ENCODE assay signal across 8 cellular contexts in the genomic region with DNA sequence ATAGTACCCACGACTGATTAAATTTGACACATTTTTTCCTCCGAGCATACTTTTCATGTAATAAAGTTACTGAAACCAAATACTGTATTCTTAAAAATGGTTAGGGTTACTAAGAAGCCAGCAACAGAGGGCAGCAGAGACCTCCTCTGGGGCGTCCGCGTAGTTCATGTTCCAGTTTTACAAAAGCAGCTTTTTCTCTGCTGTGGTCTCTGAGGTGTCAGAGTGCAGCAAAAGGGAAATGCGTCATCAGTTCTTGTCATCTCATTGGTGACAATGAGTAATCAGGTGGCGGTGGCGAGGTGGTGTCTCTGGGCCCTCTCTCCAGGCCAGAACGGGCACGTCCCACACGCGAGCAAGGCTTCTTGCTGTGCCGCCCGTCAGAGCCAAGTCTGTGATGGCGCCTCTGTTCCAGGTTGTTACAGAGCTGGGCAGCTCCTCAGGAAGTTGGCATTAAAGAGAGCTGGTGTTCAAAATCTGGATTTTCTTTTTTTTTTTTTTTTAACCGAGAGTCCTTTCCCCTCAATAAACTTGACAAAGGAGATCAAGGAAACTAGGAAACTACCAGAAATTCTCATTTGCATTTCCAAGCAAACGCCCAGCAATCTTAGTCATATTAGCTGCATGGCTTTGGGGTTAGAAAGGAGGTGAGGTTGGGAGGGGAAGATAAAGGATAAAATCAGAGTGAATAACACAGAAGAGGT.
A peak's percentile ranks its signal among the peaks of the same experiment; 100 is the strongest.
DNase-seq lines count a peak whose midpoint lies in the region; ATAC-seq and TF ChIP-seq lines count a peak whose summit lies in the region.

No MANE protein-coding gene starts in this region.

- H4K20me1 ChIP-seq in osteoblast (ENCODE audit: insufficient read depth, low read length), result no peaks in the 10 kb centered on the region

- H3K9me3 Mint-ChIP-seq in activated naive CD8-positive, alpha-beta T cell (ENCODE audit: low read depth), result no peaks in the 10 kb centered on the region

- peak; percentile 80 for TF ChIP-seq POLR2A in NB4 (IDR thresholded peaks at IDR 0.05; ENCODE audit: extremely low read depth, insufficient read length)

- DNase-seq in GM10266 (ENCODE audit: extremely low spot score) (peak; percentile 83), NB4 (ENCODE audit: low read depth) (peak; percentile 99), head of caudate nucleus (peak; percentile 68 to 96 (median 86)), osteoblast (ENCODE audit: insufficient read length, low spot score, missing footprints) (peak; percentile 77), thoracic aorta (ENCODE audit: low spot score) (peak; percentile 81)

- H3K9me3 ChIP-seq in osteoblast (ENCODE audit: low read depth, low read length) (no peaks in the 10 kb centered on the region), thoracic aorta (no peaks in the 10 kb centered on the region)

- ATAC-seq in HG02588 (IDR thresholded peaks at IDR 0.05; ENCODE audit: unreplicated experiment) (peak; percentile 100), SK-N-SH treated with all-trans-retinoic acid at 6 μM for 48 hours (peak; percentile 99), thoracic aorta (ENCODE audit: insufficient number of reproducible peaks, low FRiP score, low read depth) (peak; percentile 97)

- H3K4me1 ChIP-seq in osteoblast (ENCODE audit: insufficient read depth, low read length), result no peaks in the 10 kb centered on the region
- no peaks in the 10 kb centered on the region for H3K4me1 ChIP-seq in thoracic aorta (ENCODE audit: control insufficient read depth in 1 of 2, low read depth in 2 of 2)

- H3K4me1 Mint-ChIP-seq in activated naive CD8-positive, alpha-beta T cell (ENCODE audit: low read depth), result peaks cover 23% of the 10 kb centered on the region

- peak overlapping the region; percentile 99 for H3K27ac Mint-ChIP-seq in activated naive CD8-positive, alpha-beta T cell

- peak overlapping the region; percentile 47 for H3K4me3 ChIP-seq in NB4 (ENCODE audit: low read depth, low read length)
- peak overlapping the region; percentile 67 for H3K4me3 ChIP-seq in osteoblast (ENCODE audit: insufficient read depth, low read length)
- peak overlapping the region; percentile 65 for H3K4me3 ChIP-seq in thoracic aorta

- H3K79me2 ChIP-seq in osteoblast (ENCODE audit: insufficient read depth, low read length), result no peaks in the 10 kb centered on the region

- peak overlapping the region; percentile 69 for H3K4me2 ChIP-seq in osteoblast (ENCODE audit: insufficient read depth, low read length)

- intact Hi-C loops in head of caudate nucleus (cut with DNase I), result loop anchor here (1.0 kb wide), 1 partner anchor 20 kb away; no protein-coding TSS in a partner anchor

- no peaks in the 10 kb centered on the region for H3K36me3 ChIP-seq in osteoblast (ENCODE audit: insufficient read depth, low read length)
- no peaks in the 10 kb centered on the region for H3K36me3 ChIP-seq in thoracic aorta

- peak overlapping the region; percentile 82 for H3K4me3 Mint-ChIP-seq in activated naive CD8-positive, alpha-beta T cell

- H3K27me3 Mint-ChIP-seq in activated naive CD8-positive, alpha-beta T cell, result no peaks in the 10 kb centered on the region

- H2AFZ ChIP-seq in osteoblast (ENCODE audit: low read length), result peak overlapping the region; percentile 52

- H3K27me3 ChIP-seq in osteoblast (ENCODE audit: insufficient read depth, low read length) (no peaks in the 10 kb centered on the region), thoracic aorta (replicated peaks; ENCODE audit: insufficient read depth) (no peaks in the 10 kb centered on the region)

- H3K36me3 Mint-ChIP-seq in activated naive CD8-positive, alpha-beta T cell, result no peaks in the 10 kb centered on the region

- H3K27ac ChIP-seq in osteoblast (ENCODE audit: low read depth, low read length), result peak overlapping the region; percentile 76
- H3K27ac ChIP-seq in thoracic aorta, result peak overlapping the region; percentile 9 to 49

- TF ChIP-seq CTCF in GM10266 (IDR thresholded peaks at IDR 0.05; ENCODE audit: control insufficient read depth, insufficient read depth, low read depth, missing control alignments), result peak; percentile 83
- TF ChIP-seq CTCF in NB4 (IDR thresholded peaks at IDR 0.05; ENCODE audit: low read depth, low read length), result peak; percentile 78
- TF ChIP-seq CTCF in osteoblast (IDR thresholded peaks at IDR 0.05; ENCODE audit: extremely low read depth, low read depth, low read length), result peak; percentile 94
- TF ChIP-seq CTCF in thoracic aorta (IDR thresholded peaks at IDR 0.05), result peak; percentile 74

TF ChIP-seq in SK-N-SH treated with all-trans-retinoic acid at 6 μM for 48 hours, 23 proteins besides CTCF, POLR2A, EP300 and RAD21:
- TF ChIP-seq BACH2 (CRISPR knock-in tag; IDR thresholded peaks at IDR 0.05; ENCODE audit: borderline replicate concordance) (no peak), ZFP3 (CRISPR knock-in tag; IDR thresholded peaks at IDR 0.05) (no peak), OSR1 (CRISPR knock-in tag; IDR thresholded peaks at IDR 0.05) (no peak), CSDC2 (CRISPR knock-in tag; IDR thresholded peaks at IDR 0.05) (no peak), GLIS3 (CRISPR knock-in tag; IDR thresholded peaks at IDR 0.05) (no peak), SNAI2 (CRISPR knock-in tag; IDR thresholded peaks at IDR 0.05) (no peak), TOX (CRISPR knock-in tag; IDR thresholded peaks at IDR 0.05; ENCODE audit: borderline replicate concordance) (no peak), ZFP30 (CRISPR knock-in tag; IDR thresholded peaks at IDR 0.05) (no peak), ESRRG (CRISPR knock-in tag; IDR thresholded peaks at IDR 0.05) (no peak), PPARA (CRISPR knock-in tag; IDR thresholded peaks at IDR 0.05; ENCODE audit: borderline replicate concordance) (no peak), ZNF565 (CRISPR knock-in tag; conservative IDR thresholded peaks at IDR 0.05; ENCODE audit: low read depth) (no peak)
- TF ChIP-seq, protein P1, sequence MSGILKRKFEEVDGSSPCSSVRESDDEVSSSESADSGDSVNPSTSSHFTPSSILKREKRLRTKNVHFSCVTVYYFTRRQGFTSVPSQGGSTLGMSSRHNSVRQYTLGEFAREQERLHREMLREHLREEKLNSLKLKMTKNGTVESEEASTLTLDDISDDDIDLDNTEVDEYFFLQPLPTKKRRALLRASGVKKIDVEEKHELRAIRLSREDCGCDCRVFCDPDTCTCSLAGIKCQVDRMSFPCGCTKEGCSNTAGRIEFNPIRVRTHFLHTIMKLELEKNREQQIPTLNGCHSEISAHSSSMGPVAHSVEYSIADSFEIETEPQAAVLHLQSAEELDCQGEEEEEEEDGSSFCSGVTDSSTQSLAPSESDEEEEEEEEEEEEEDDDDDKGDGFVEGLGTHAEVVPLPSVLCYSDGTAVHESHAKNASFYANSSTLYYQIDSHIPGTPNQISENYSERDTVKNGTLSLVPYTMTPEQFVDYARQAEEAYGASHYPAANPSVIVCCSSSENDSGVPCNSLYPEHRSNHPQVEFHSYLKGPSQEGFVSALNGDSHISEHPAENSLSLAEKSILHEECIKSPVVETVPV (CRISPR knock-in tag; IDR thresholded peaks at IDR 0.05), result no peak
- TF ChIP-seq, protein P2, sequence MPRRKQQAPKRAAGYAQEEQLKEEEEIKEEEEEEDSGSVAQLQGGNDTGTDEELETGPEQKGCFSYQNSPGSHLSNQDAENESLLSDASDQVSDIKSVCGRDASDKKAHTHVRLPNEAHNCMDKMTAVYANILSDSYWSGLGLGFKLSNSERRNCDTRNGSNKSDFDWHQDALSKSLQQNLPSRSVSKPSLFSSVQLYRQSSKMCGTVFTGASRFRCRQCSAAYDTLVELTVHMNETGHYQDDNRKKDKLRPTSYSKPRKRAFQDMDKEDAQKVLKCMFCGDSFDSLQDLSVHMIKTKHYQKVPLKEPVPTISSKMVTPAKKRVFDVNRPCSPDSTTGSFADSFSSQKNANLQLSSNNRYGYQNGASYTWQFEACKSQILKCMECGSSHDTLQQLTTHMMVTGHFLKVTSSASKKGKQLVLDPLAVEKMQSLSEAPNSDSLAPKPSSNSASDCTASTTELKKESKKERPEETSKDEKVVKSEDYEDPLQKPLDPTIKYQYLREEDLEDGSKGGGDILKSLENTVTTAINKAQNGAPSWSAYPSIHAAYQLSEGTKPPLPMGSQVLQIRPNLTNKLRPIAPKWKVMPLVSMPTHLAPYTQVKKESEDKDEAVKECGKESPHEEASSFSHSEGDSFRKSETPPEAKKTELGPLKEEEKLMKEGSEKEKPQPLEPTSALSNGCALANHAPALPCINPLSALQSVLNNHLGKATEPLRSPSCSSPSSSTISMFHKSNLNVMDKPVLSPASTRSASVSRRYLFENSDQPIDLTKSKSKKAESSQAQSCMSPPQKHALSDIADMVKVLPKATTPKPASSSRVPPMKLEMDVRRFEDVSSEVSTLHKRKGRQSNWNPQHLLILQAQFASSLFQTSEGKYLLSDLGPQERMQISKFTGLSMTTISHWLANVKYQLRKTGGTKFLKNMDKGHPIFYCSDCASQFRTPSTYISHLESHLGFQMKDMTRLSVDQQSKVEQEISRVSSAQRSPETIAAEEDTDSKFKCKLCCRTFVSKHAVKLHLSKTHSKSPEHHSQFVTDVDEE (CRISPR knock-in tag; IDR thresholded peaks at IDR 0.05), result no peak

Comparison
In these comparisons a context has a peak if more than half of its experiments do, and no peak if none do; other contexts are left out.
1. Peak in every context shown above with its lines: DNase-seq, ATAC-seq, H3K4me3 ChIP-seq and H3K27ac ChIP-seq.